20 cellular contexts compared by ENCODE assay signal in genomic region chr9:87554976-87555375, GRCh38. TPM values are rescaled to one million over a fixed set of nuclear protein-coding genes. Genes with fewer than 3 reads are reported as not detected.
DNase-seq lines count a peak whose midpoint lies in the region; ATAC-seq and TF ChIP-seq lines count a peak whose summit lies in the region.
"Had no signal": no experiment of that assay in that cellular context is flagged by ENCODE, and none has a peak within 500 bp of the region (broad histone marks: within the 10 kb centered on the region; RNA-seq: fewer than 3 reads in every experiment).

No MANE protein-coding gene starts in this region.

- H3K27me3 Mint-ChIP-seq in MCF 10A (ENCODE audit: insufficient read depth, unreplicated experiment), result no peaks in the 10 kb centered on the region
- H3K27me3 Mint-ChIP-seq: natural killer cell treated with Interleukin-12 subunit alpha and Interleukin-12 subunit beta and Interleukin-15 and Interleukin-18, amount 100 ng/mL, for 72 hours had no signal

- H3K4me3 ChIP-seq in mammary epithelial cell (replicated peaks in 1 of 3; ENCODE audit: insufficient read depth in 1 of 3, low read depth in 2 of 3, low read length in 3 of 3) (no peak overlapping the region), coronary artery (no peak overlapping the region), mucosa of descending colon (no peak overlapping the region), upper lobe of right lung (no peak overlapping the region)
- H3K4me3 ChIP-seq: A549, SJSA1, tibial artery had no signal

- ATAC-seq in mucosa of descending colon, result peak; percentile 43
- peak; percentile 72 for ATAC-seq in upper lobe of right lung
- ATAC-seq in activated CD4-positive, CD25-positive, alpha-beta regulatory T cell treated with anti-CD3 and anti-CD28 coated beads, Interleukin-2, amount 50 U/mL, for 24 hours, result no peak
- ATAC-seq: A549; activated naive CD8-positive, alpha-beta T cell treated with anti-CD3 and anti-CD28 coated beads, Interleukin-2, amount 50 U/mL, for 24 hours; activated T-cell treated with anti-CD3 and anti-CD28 coated beads, Interleukin-2, amount 50 U/mL, for 72 hours; natural killer cell treated with Interleukin-12 subunit alpha and Interleukin-12 subunit beta and Interleukin-15 and Interleukin-18, amount 100 ng/mL, for 72 hours had no signal

- CTCF ChIA-PET in MCF 10A (lab: Yijun Ruan, JAX) (interaction anchor here (0.5 to 1.0 kb wide), 5 partner anchors 25 to 257 kb away, joined by 3 to 4 read pairs (median 3); partner anchors contain the start of gene DAPK1), mammary epithelial cell (lab: Charles Lee; ENCODE audit: low non-redundant PET) (interaction anchor here (0.6 kb wide), 1 partner anchor 58 kb away, joined by 3 read pairs; the partner anchor contains the start of gene DAPK1), HEK293T (lab: Yijun Ruan, JAX) (no interaction called here)

- H3K9me3 ChIP-seq in mammary epithelial cell (replicated peaks; ENCODE audit: insufficient read depth, low read length) (no peaks in the 10 kb centered on the region), mucosa of descending colon (no peaks in the 10 kb centered on the region), upper lobe of right lung (no peaks in the 10 kb centered on the region)
- H3K9me3 ChIP-seq: A549, SJSA1, tibial artery had no signal

- H4K20me1 ChIP-seq in mammary epithelial cell (ENCODE audit: insufficient read depth, low read length), result no peaks in the 10 kb centered on the region

- no peaks in the 10 kb centered on the region for H3K4me1 Mint-ChIP-seq in MCF 10A (ENCODE audit: insufficient read depth, unreplicated experiment)
- H3K4me1 Mint-ChIP-seq: activated CD4-positive, alpha-beta memory T cell treated with anti-CD3 and anti-CD28 coated beads, Interleukin-2, amount 10 ng/mL, durations not matched to agents 7 days and 5 days; activated naive CD8-positive, alpha-beta T cell treated with anti-CD3 and anti-CD28 coated beads, Interleukin-2, amount 50 U/mL, for 24 hours; CD4-positive, alpha-beta memory T cell had no signal

- no peak overlapping the region for H2AFZ ChIP-seq in mammary epithelial cell (ENCODE audit: low read depth, low read length)

- intact Hi-C loops in MCF 10A (cut with micrococcal nuclease) (no loop called here), mammary epithelial cell (cut with micrococcal nuclease) (no loop called here), mucosa of descending colon (cut with DNase I, micrococcal nuclease) (no loop called here), upper lobe of right lung (cut with DNase I) (no loop called here)

- H3K9ac ChIP-seq in mammary epithelial cell (ENCODE audit: insufficient read depth, low read length), result no peak overlapping the region

- H3K27ac ChIP-seq in mammary epithelial cell (ENCODE audit: insufficient read depth, low read depth, low read length) (no peak overlapping the region), coronary artery (peak overlapping the region; percentile 33 to 77), upper lobe of right lung (no peak overlapping the region)
- H3K27ac ChIP-seq: SJSA1, tibial artery had no signal

- H3K27me3 ChIP-seq in mammary epithelial cell (ENCODE audit: insufficient read depth, low read length) (no peaks in the 10 kb centered on the region), upper lobe of right lung (no peaks in the 10 kb centered on the region)
- H3K27me3 ChIP-seq: SJSA1, tibial artery had no signal

- POLR2A ChIA-PET in MCF 10A (lab: Yijun Ruan, JAX) (interaction anchor here (1.1 kb wide), 1 partner anchor 30 kb away, joined by 3 read pairs; no protein-coding TSS in a partner anchor), HEK293T (lab: Yijun Ruan, JAX) (no interaction called here)

- 89% methylated on average over 2 of the region's 2 CpGs for WGBS in mammary epithelial cell (ENCODE audit: low coverage, missing lambda C conversion rate)

- H3K36me3 Mint-ChIP-seq in MCF 10A (ENCODE audit: insufficient read depth, unreplicated experiment), result peaks cover 6% of the 10 kb centered on the region
- H3K36me3 Mint-ChIP-seq: CD4-positive, alpha-beta memory T cell; natural killer cell treated with Interleukin-12 subunit alpha and Interleukin-12 subunit beta and Interleukin-15 and Interleukin-18, amount 100 ng/mL, for 72 hours had no signal

- BruUV-seq in MCF 10A (replicated peaks; lab: Mats Ljungman, UMichigan), result no TSS peak
- BruUV-seq in mammary epithelial cell (replicated peaks; lab: Mats Ljungman, UMichigan), result no TSS peak

- no peak overlapping the region for H3K4me3 Mint-ChIP-seq in MCF 10A (ENCODE audit: unreplicated experiment)
- H3K4me3 Mint-ChIP-seq: activated CD4-positive, alpha-beta memory T cell treated with anti-CD3 and anti-CD28 coated beads, Interleukin-2, amount 10 ng/mL, durations not matched to agents 7 days and 5 days; activated naive CD8-positive, alpha-beta T cell treated with anti-CD3 and anti-CD28 coated beads, Interleukin-2, amount 50 U/mL, for 24 hours; activated T-cell treated with anti-CD3 and anti-CD28 coated beads, Interleukin-2, amount 50 U/mL, for 72 hours; CD4-positive, alpha-beta memory T cell; natural killer cell treated with Interleukin-12 subunit alpha and Interleukin-12 subunit beta and Interleukin-15 and Interleukin-18, amount 100 ng/mL, for 72 hours had no signal

- peak overlapping the region; percentile 16 for H3K27ac Mint-ChIP-seq in MCF 10A (ENCODE audit: low read depth, unreplicated experiment)
- H3K27ac Mint-ChIP-seq: activated CD4-positive, alpha-beta memory T cell treated with anti-CD3 and anti-CD28 coated beads, Interleukin-2, amount 10 ng/mL, durations not matched to agents 7 days and 5 days; activated naive CD8-positive, alpha-beta T cell treated with anti-CD3 and anti-CD28 coated beads, Interleukin-2, amount 50 U/mL, for 24 hours; activated T-cell treated with anti-CD3 and anti-CD28 coated beads, Interleukin-2, amount 50 U/mL, for 72 hours; CD4-positive, alpha-beta memory T cell; natural killer cell treated with Interleukin-12 subunit alpha and Interleukin-12 subunit beta and Interleukin-15 and Interleukin-18, amount 100 ng/mL, for 72 hours had no signal

- H3K4me1 ChIP-seq in mammary epithelial cell (ENCODE audit: insufficient read depth, low read length) (no peaks in the 10 kb centered on the region), mucosa of descending colon (ENCODE audit: low read depth) (no peaks in the 10 kb centered on the region), upper lobe of right lung (peaks cover 42% of the 10 kb centered on the region)
- H3K4me1 ChIP-seq: tibial artery had no signal

- dilution Hi-C loops in mammary epithelial cell (cut with HindIII; ENCODE audit: low sequenced_read_pairs), result loop anchor here (5.0 kb wide), 1 partner anchor 68 kb away; no protein-coding TSS in a partner anchor

- H3K4me2 ChIP-seq in mammary epithelial cell (ENCODE audit: insufficient read depth, low read depth, low read length), result no peak overlapping the region
- H3K4me2 ChIP-seq: A549 had no signal

- H3K36me3 ChIP-seq in mammary epithelial cell (ENCODE audit: insufficient read depth, low read length) (no peaks in the 10 kb centered on the region), mucosa of descending colon (ENCODE audit: low read depth) (no peaks in the 10 kb centered on the region), upper lobe of right lung (no peaks in the 10 kb centered on the region)
- H3K36me3 ChIP-seq: tibial artery had no signal

- in situ Hi-C loops in mammary epithelial cell (cut with MboI; ENCODE audit: low sequenced_read_pairs in 2 of 2), result no loop called here

- TF ChIP-seq CTCF in MCF 10A (IDR thresholded peaks at IDR 0.05; ENCODE audit: unreplicated experiment) (no peak), mammary epithelial cell (conservative IDR thresholded peaks at IDR 0.05 in 1 of 2, IDR thresholded peaks at IDR 0.05 in 1 of 2; ENCODE audit: extremely low read depth in 1 of 2, insufficient read depth in 1 of 2, low read depth in 1 of 2, low read length in 2 of 2) (no peak), coronary artery (IDR thresholded peaks at IDR 0.05) (no peak), mucosa of descending colon (IDR thresholded peaks at IDR 0.05) (no peak), upper lobe of right lung (IDR thresholded peaks at IDR 0.05) (no peak)

- no peaks in the 10 kb centered on the region for H3K9me3 Mint-ChIP-seq in MCF 10A (ENCODE audit: unreplicated experiment)
- H3K9me3 Mint-ChIP-seq: activated CD4-positive, alpha-beta memory T cell treated with anti-CD3 and anti-CD28 coated beads, Interleukin-2, amount 10 ng/mL, durations not matched to agents 7 days and 5 days; activated naive CD8-positive, alpha-beta T cell treated with anti-CD3 and anti-CD28 coated beads, Interleukin-2, amount 50 U/mL, for 24 hours; activated T-cell treated with anti-CD3 and anti-CD28 coated beads, Interleukin-2, amount 50 U/mL, for 72 hours; natural killer cell treated with Interleukin-12 subunit alpha and Interleukin-12 subunit beta and Interleukin-15 and Interleukin-18, amount 100 ng/mL, for 72 hours had no signal

- no peaks in the 10 kb centered on the region for H3K79me2 ChIP-seq in mammary epithelial cell (ENCODE audit: insufficient read depth, low read length)

- no peak for DNase-seq in MCF 10A (ENCODE audit: unreplicated experiment)
- no peak for DNase-seq in mammary epithelial cell
- DNase-seq in coronary artery (ENCODE audit: low spot score), result no peak
- DNase-seq in mucosa of descending colon, result no peak
- no peak for DNase-seq in upper lobe of right lung
- no peak for DNase-seq in NCI-H69 (lab: John Stamatoyannopoulos, UW)
- DNase-seq in HEK293T (ENCODE audit: extremely low spot score), result no peak
- DNase-seq: activated CD4-positive, alpha-beta memory T cell treated with anti-CD3 and anti-CD28 coated beads, Interleukin-2, amount 10 ng/mL, durations not matched to agents 7 days and 5 days; activated naive CD8-positive, alpha-beta T cell treated with anti-CD3 and anti-CD28 coated beads, Interleukin-2, amount 50 U/mL, for 24 hours; activated T-cell treated with anti-CD3 and anti-CD28 coated beads, Interleukin-2, amount 50 U/mL, for 72 hours; CD4-positive, alpha-beta memory T cell; effector memory CD4-positive, alpha-beta T cell; left cardiac atrium; NCI-H1092 treated with DMSO at 0.1 percent for 48 hours; NK-92 treated with Interleukin-12 subunit alpha and Interleukin-12 subunit beta, amount 100 ng/mL, for 24 hours; tibial artery had no signal

TF ChIP-seq in HEK293T, 16 proteins besides CTCF, POLR2A, EP300 and RAD21 (continues in another document):
- no peak for TF ChIP-seq PKNOX1 (IDR thresholded peaks at IDR 0.05)
- no peak for TF ChIP-seq SUZ12 (IDR thresholded peaks at IDR 0.05)

RNA-seq across cellular contexts. Expression of gene DAPK1, which starts 57.3 kb away (rescaled TPM):
- 19.7 and 35.7 TPM in 2 replicates for total RNA-seq in MCF 10A (2022)
- 10 to 100 TPM; 17.1 to 33.3 TPM for total RNA-seq in mammary epithelial cell
- polyA plus RNA-seq in mammary epithelial cell, result 3.7 TPM
- 18.0 TPM for polyA minus RNA-seq in mammary epithelial cell
- total RNA-seq in mucosa of descending colon, result 10 to 100 TPM; 22.2 to 98.7 (median 25.9) TPM
- total RNA-seq in upper lobe of right lung, result 168 TPM
- polyA plus RNA-seq: CD4-positive, alpha-beta memory T cell had no signal

Comparison
In these comparisons a context has a peak if more than half of its experiments do, and no peak if none do; other contexts are left out.
1. H3K27ac ChIP-seq: peak in coronary artery (2 of 2); none in mammary epithelial cell (single experiment) and upper lobe of right lung (single experiment).
2. ATAC-seq: peak in mucosa of descending colon (single experiment) and upper lobe of right lung (single experiment); none in activated CD4-positive, CD25-positive, alpha-beta regulatory T cell treated with anti-CD3 and anti-CD28 coated beads, Interleukin-2, amount 50 U/mL, for 24 hours (0 of 2).